Comparison of ENCODE assay signal across 1 cellular context in genomic region chr20:4697189-4697873, GRCh38.
TF ChIP-seq lines count a peak whose summit lies in the region.

No MANE protein-coding gene starts in this region.

TF ChIP-seq in WTC11, 78 proteins besides CTCF, POLR2A, EP300 and RAD21 (continued from another document):
- TF ChIP-seq AR (CRISPR knock-in tag; IDR thresholded peaks at IDR 0.05) (no peak), ZNF425 (CRISPR knock-in tag; conservative IDR thresholded peaks at IDR 0.05) (no peak), ZNF121 (CRISPR knock-in tag; IDR thresholded peaks at IDR 0.05) (peak; percentile 32; the same call in 1 of the 2 replicates)
